In genomic region chr6:121664199-121664598, GRCh38 we compare ENCODE assay signal across 1 cellular context.
TF ChIP-seq lines count a peak whose summit lies in the region.

No MANE protein-coding gene starts in this region.

TF ChIP-seq in HEK293, 187 proteins besides CTCF, POLR2A, EP300 and RAD21 (continued from another document):
- TF ChIP-seq ZNF121 (tag by site-specific recombination; IDR thresholded peaks at IDR 0.05) (no peak), PRDM4 (tag by site-specific recombination; IDR thresholded peaks at IDR 0.05) (no peak), ZNF600 (tag by site-specific recombination; IDR thresholded peaks at IDR 0.05) (no peak; the same call in 1 of the 2 replicates), ZNF670 (tag by site-specific recombination; IDR thresholded peaks at IDR 0.05; ENCODE audit: low read depth) (no peak), KLF17 (tag by site-specific recombination; IDR thresholded peaks at IDR 0.05) (no peak), PATZ1 (tag by site-specific recombination; IDR thresholded peaks at IDR 0.05) (no peak), ZNF660 (tag by site-specific recombination; IDR thresholded peaks at IDR 0.05) (no peak), INSM2 (tag by site-specific recombination; IDR thresholded peaks at IDR 0.05) (0 out of 2 replicates have a peak, but pooled peaks have one; percentile 48), ZNF37A (tag by site-specific recombination; IDR thresholded peaks at IDR 0.05) (no peak), ZNF426 (tag by site-specific recombination; IDR thresholded peaks at IDR 0.05) (no peak), ZNF548 (tag by site-specific recombination; IDR thresholded peaks at IDR 0.05) (no peak; the same call in 1 of the 2 replicates), ZNF211 (tag by site-specific recombination; IDR thresholded peaks at IDR 0.05; ENCODE audit: low read depth) (no peak), ZNF560 (tag by site-specific recombination; IDR thresholded peaks at IDR 0.05; ENCODE audit: borderline replicate concordance) (no peak), ZNF19 (tag by site-specific recombination; IDR thresholded peaks at IDR 0.05; ENCODE audit: low read depth) (no peak), ZSCAN23 (tag by site-specific recombination; IDR thresholded peaks at IDR 0.05) (no peak), ZNF658 (tag by site-specific recombination; IDR thresholded peaks at IDR 0.05) (no peak), ZNF140 (tag by site-specific recombination; IDR thresholded peaks at IDR 0.05) (no peak), ZNF223 (tag by site-specific recombination; IDR thresholded peaks at IDR 0.05) (no peak), ZNF280D (tag by site-specific recombination; IDR thresholded peaks at IDR 0.05) (no peak), TRIM28 (IDR thresholded peaks at IDR 0.05; ENCODE audit: borderline replicate concordance, low read length) (no peak), ZNF645 (tag by site-specific recombination; IDR thresholded peaks at IDR 0.05) (no peak), ZNF239 (tag by site-specific recombination; IDR thresholded peaks at IDR 0.05) (no peak), ZXDB (tag by site-specific recombination; IDR thresholded peaks at IDR 0.05) (no peak), SP7 (tag by site-specific recombination; IDR thresholded peaks at IDR 0.05) (0 out of 2 replicates have a peak, but pooled peaks have one; percentile 20), ZEB2 (tag by site-specific recombination; IDR thresholded peaks at IDR 0.05) (peak; percentile 58; the same call in 1 of the 2 replicates), ZNF701 (tag by site-specific recombination; IDR thresholded peaks at IDR 0.05) (no peak), FEZF1 (tag by site-specific recombination; IDR thresholded peaks at IDR 0.05) (no peak), ZNF692 (tag by site-specific recombination; IDR thresholded peaks at IDR 0.05) (peak; percentile 56; the same call in 1 of the 2 replicates), AEBP2 (tag by site-specific recombination; IDR thresholded peaks at IDR 0.05; ENCODE audit: borderline replicate concordance) (no peak), ZNF791 (tag by site-specific recombination; IDR thresholded peaks at IDR 0.05) (no peak), ZNF639 (tag by site-specific recombination; IDR thresholded peaks at IDR 0.05) (0 out of 2 replicates have a peak, but pooled peaks have one; percentile 29), GFI1B (tag by site-specific recombination; IDR thresholded peaks at IDR 0.05) (no peak)
TF ChIP-seq in HEK293: peak in this region for 16.
